Comparison of ENCODE assay signal across 8 cellular contexts in genomic region chr5:16934123-16934522, GRCh38. TPM values are rescaled to one million over a fixed set of nuclear protein-coding genes. Genes with fewer than 3 reads are reported as not detected.
DNase-seq lines count a peak whose midpoint lies in the region; ATAC-seq, FAIRE-seq and TF ChIP-seq lines count a peak whose summit lies in the region.

No MANE protein-coding gene starts in this region.

- no peak for TF ChIP-seq POLR2A in thyroid gland (IDR thresholded peaks at IDR 0.05)

- H3K27me3 ChIP-seq in colonic mucosa (no peaks in the 10 kb centered on the region), lung (ENCODE audit: control insufficient read depth, insufficient read depth) (no peaks in the 10 kb centered on the region), thyroid gland (no peaks in the 10 kb centered on the region)

- H3K4me3 ChIP-seq in colonic mucosa (peak overlapping the region; percentile 76), lung (peak overlapping the region; percentile 47), thyroid gland (replicated peaks in 1 of 3) (peak overlapping the region in 2 of 3 donors; percentile 42 to 83)

- H3K36me3 ChIP-seq in colonic mucosa: no peaks in the 10 kb centered on the region
- H3K36me3 ChIP-seq in lung (ENCODE audit: control insufficient read depth in 2 of 2, insufficient read depth in 2 of 2, low read length in 2 of 2): no peaks in the 10 kb centered on the region
- no peaks in the 10 kb centered on the region for H3K36me3 ChIP-seq in thyroid gland

- peak; percentile 86 for TF ChIP-seq CTCF in colonic mucosa (IDR thresholded peaks at IDR 0.05)
- peak; percentile 59 for TF ChIP-seq CTCF in lung (IDR thresholded peaks at IDR 0.05; ENCODE audit: control extremely low read depth, extremely low read depth)
- peak; percentile 68 to 86 (median 82) for TF ChIP-seq CTCF in thyroid gland (IDR thresholded peaks at IDR 0.05)

- H3K27ac ChIP-seq in colonic mucosa (no peak overlapping the region), lung (ENCODE audit: low read depth in 1 of 2, low read length in 1 of 2) (no peak overlapping the region), thyroid gland (peak overlapping the region in 2 of 3 donors; percentile 88 to 94)

- H3K9me3 ChIP-seq in colonic mucosa (no peaks in the 10 kb centered on the region), lung (ENCODE audit: control insufficient read depth in 2 of 2, insufficient read depth in 1 of 2, low read length in 1 of 2) (no peaks in the 10 kb centered on the region), thyroid gland (no peaks in the 10 kb centered on the region)

- peak; percentile 84 for DNase-seq in EL
- peak; percentile 64 for DNase-seq in RCC 7860 (ENCODE audit: low spot score)
- peak; percentile 90 for DNase-seq in colonic mucosa
- peak; percentile 68 for DNase-seq in lung (ENCODE audit: low spot score)
- DNase-seq in thyroid gland: peak; percentile 74 to 81
- no peak for DNase-seq in NCI-H2196 treated with DMSO at 0.1 percent for 48 hours (lab: John Stamatoyannopoulos, UW; ENCODE audit: unreplicated experiment)

- peak; percentile 74 for FAIRE-seq in RCC 7860 (lab: Jason Lieb, UNC)

- peak overlapping the region in 1 of 2 donors; percentile 90 for H3K9ac ChIP-seq in colonic mucosa (ENCODE audit: low read depth in 2 of 2, low read length in 2 of 2)

- intact Hi-C loops in colonic mucosa (cut with DNase I) (loop anchor here (10.0 kb wide), 2 partner anchors 89 to 139 kb away; no protein-coding TSS in a partner anchor), thyroid gland (cut with DNase I) (loop anchor here (10.0 kb wide), 3 partner anchors 139 to 251 kb away; no protein-coding TSS in a partner anchor)

- H3K4me1 ChIP-seq in colonic mucosa (no peaks in the 10 kb centered on the region), lung (ENCODE audit: control insufficient read depth in 2 of 2, insufficient read depth in 2 of 2, low read length in 2 of 2) (peaks cover 0 to 9% of the 10 kb centered on the region in 2 donors), thyroid gland (peaks cover 33 to 36% of the 10 kb centered on the region in 2 donors)

- 2 to 3% methylated on average over 11 of the region's 11 CpGs for WGBS in lung, 2 donors
- 1 to 7% methylated on average over 11 of the region's 11 CpGs for WGBS in thyroid gland, 2 donors

- ATAC-seq in GM19397 (IDR thresholded peaks at IDR 0.05; ENCODE audit: unreplicated experiment): peak; percentile 60
- peak; percentile 59 for ATAC-seq in HG03469 (IDR thresholded peaks at IDR 0.05; ENCODE audit: unreplicated experiment)
- no peak for ATAC-seq in lung (ENCODE audit: insufficient read depth, low FRiP score)

RNA-seq across cellular contexts. Expression of gene MYO10, which starts 2.0 kb away (rescaled TPM):
- total RNA-seq in colonic mucosa: 10 to 100 TPM; 57.9 to 61.9 TPM
- 10 to 100 TPM; 40.6 to 71.5 TPM for total RNA-seq in lung
- 10 to 100 TPM; 10.6 to 15.9 TPM for polyA plus RNA-seq in lung
- total RNA-seq in thyroid gland: 10 to 100 TPM; 49.2 to 89.6 (median 71.0) TPM

Comparison
In these comparisons a context has a peak if more than half of its experiments do, and no peak if none do; other contexts are left out.
1. H3K27ac ChIP-seq: peak in thyroid gland (2 of 3); none in colonic mucosa (single experiment) and lung (0 of 2).
2. Peak in every context shown above with its lines, with median percentiles within 50 percentile points of each other: H3K4me3 ChIP-seq and CTCF ChIP-seq.